In genomic region chr6:75278474-75279077, GRCh38 we compare ENCODE assay signal across 13 cellular contexts. TPM values are rescaled to one million over a fixed set of nuclear protein-coding genes. Genes with fewer than 3 reads are reported as not detected.
A peak's percentile ranks its signal among the peaks of the same experiment; 100 is the strongest.
DNase-seq lines count a peak whose midpoint lies in the region; ATAC-seq, FAIRE-seq and TF ChIP-seq lines count a peak whose summit lies in the region.
"Had no signal": no experiment of that assay in that cellular context is flagged by ENCODE, and none has a peak within 500 bp of the region (broad histone marks: within the 10 kb centered on the region; RNA-seq: fewer than 3 reads in every experiment).

No MANE protein-coding gene starts in this region.

- H4K91ac ChIP-seq in IMR-90 (ENCODE audit: insufficient read depth, low read depth, low read length): peak overlapping the region; percentile 4; the same call in 1 of the 2 replicates

- intact Hi-C loops in IMR-90 (cut with micrococcal nuclease): no loop called here

- TF ChIP-seq CTCF in IMR-90 (conservative IDR thresholded peaks at IDR 0.05; ENCODE audit: low read depth, low read length) (no peak), astrocyte (IDR thresholded peaks at IDR 0.05; ENCODE audit: insufficient read depth, low read depth, low read length) (no peak), neutrophil (IDR thresholded peaks at IDR 0.05) (no peak)

- POLR2A ChIA-PET in IMR-90 (lab: Charles Lee; ENCODE audit: unreplicated experiment): no interaction called here

- H2AK9ac ChIP-seq in IMR-90 (replicated peaks; ENCODE audit: low read depth, low read length, poor library complexity): no peak overlapping the region

- in situ Hi-C loops in IMR-90 (cut with MboI; ENCODE audit: low sequenced_read_pairs): no loop called here

- peaks cover 90% of the 10 kb centered on the region for H3K79me2 ChIP-seq in astrocyte (ENCODE audit: insufficient read depth, low read length)

- peak overlapping the region; percentile 60 for H3K27ac ChIP-seq in IMR-90 (ENCODE audit: insufficient read depth, low read length)
- no peak overlapping the region for H3K27ac ChIP-seq in astrocyte (ENCODE audit: low read depth, low read length)
- H3K27ac ChIP-seq in neutrophil: peak overlapping the region; percentile 14
- H3K27ac ChIP-seq: thyroid gland had no signal

- dilution Hi-C loops in IMR-90 (cut with HindIII; ENCODE audit: low sequenced_read_pairs, unreplicated experiment): no loop called here

- H3K36me3 ChIP-seq in IMR-90 (ENCODE audit: control insufficient read depth, insufficient read depth, low read length): peaks cover 1% of the 10 kb centered on the region
- no peaks in the 10 kb centered on the region for H3K36me3 ChIP-seq in astrocyte (ENCODE audit: insufficient read depth, low read length)
- no peaks in the 10 kb centered on the region for H3K36me3 ChIP-seq in neutrophil
- H3K36me3 ChIP-seq: thyroid gland had no signal

- no peaks in the 10 kb centered on the region for H3K27me3 ChIP-seq in IMR-90 (ENCODE audit: control insufficient read depth, insufficient read depth, low read length)
- no peaks in the 10 kb centered on the region for H3K27me3 ChIP-seq in astrocyte (ENCODE audit: insufficient read depth, low read length)
- no peaks in the 10 kb centered on the region for H3K27me3 ChIP-seq in neutrophil
- H3K27me3 ChIP-seq: thyroid gland had no signal

- peak overlapping the region; percentile 71; the same call in 1 of the 2 replicates for H3K18ac ChIP-seq in IMR-90 (ENCODE audit: low read depth, low read length)

- peak overlapping the region; percentile 50 to 51; a peak in 3 of 4 replicates for H4K8ac ChIP-seq in IMR-90 (ENCODE audit: low read depth in 2 of 2, low read length in 2 of 2)

- peak overlapping the region; percentile 89 for H3K23ac ChIP-seq in IMR-90 (ENCODE audit: low read depth, low read length)

- H2AK5ac ChIP-seq in IMR-90 (ENCODE audit: low read depth, low read length): peak overlapping the region; percentile 80

- H3K27me3 Mint-ChIP-seq in astrocyte (ENCODE audit: low read depth, unreplicated experiment): no peaks in the 10 kb centered on the region

- H3K4me1 ChIP-seq in IMR-90 (ENCODE audit: control insufficient read depth, insufficient read depth, low read length) (peaks cover 17% of the 10 kb centered on the region), astrocyte (ENCODE audit: insufficient read depth, low read length) (peaks cover 36% of the 10 kb centered on the region), neutrophil (ENCODE audit: control insufficient read depth in 1 of 2, insufficient read depth in 1 of 2, low read depth in 1 of 2, low read length in 1 of 2) (peaks cover 50% of the 10 kb centered on the region in 2 experiments)

- H3K36me3 Mint-ChIP-seq in astrocyte (ENCODE audit: low read depth, unreplicated experiment): peaks cover 6% of the 10 kb centered on the region

- WGBS in IMR-90 (ENCODE audit: extremely low coverage in 2 of 2, insufficient read length in 1 of 2), 2 experiments: 57% methylated on average over 1 of the region's 4 CpGs; no CpG with 5 or more reads in 1 of the 2 experiments

- ATAC-seq in IMR-90 (ENCODE audit: low read depth) (no peak), HG03432 (IDR thresholded peaks at IDR 0.05; ENCODE audit: unreplicated experiment) (no peak), HG03378 (IDR thresholded peaks at IDR 0.05; ENCODE audit: unreplicated experiment) (no peak)

- peak overlapping the region; percentile 34; the same call in 1 of the 2 replicates for H3K9ac ChIP-seq in IMR-90 (ENCODE audit: low read depth, low read length)
- no peak overlapping the region for H3K9ac ChIP-seq in astrocyte (ENCODE audit: low read length)

- H3K4me2 ChIP-seq in IMR-90 (ENCODE audit: low read depth, low read length) (peak overlapping the region; percentile 78), astrocyte (ENCODE audit: low read length) (peak overlapping the region; percentile 41)

- peaks cover 36% of the 10 kb centered on the region for H3K4me1 Mint-ChIP-seq in astrocyte (ENCODE audit: low read depth, unreplicated experiment)

- H4K5ac ChIP-seq in IMR-90 (ENCODE audit: low read depth, low read length): peak overlapping the region; percentile 47; the same call in 1 of the 2 replicates

- no peak for FAIRE-seq in astrocyte (lab: Jason Lieb, UNC)

- peak overlapping the region; percentile 30 for H3K14ac ChIP-seq in IMR-90 (replicated peaks; ENCODE audit: low read depth, low read length)

- TF ChIP-seq POLR2A in IMR-90 (IDR thresholded peaks at IDR 0.05; ENCODE audit: low read depth, low read length): no peak

- H2BK120ac ChIP-seq in IMR-90 (ENCODE audit: low read depth, low read length): peak overlapping the region; percentile 38; the same call in 1 of the 2 replicates

- H3K4me3 Mint-ChIP-seq in astrocyte (ENCODE audit: unreplicated experiment): no peak overlapping the region

- H2BK5ac ChIP-seq in IMR-90 (ENCODE audit: low read depth, low read length, poor library complexity, severe bottlenecking): peak overlapping the region; percentile 91

- H3K27ac Mint-ChIP-seq in astrocyte (ENCODE audit: unreplicated experiment): no peak overlapping the region

- peaks cover 7% of the 10 kb centered on the region; the same call in 1 of the 2 replicates for H3K9me1 ChIP-seq in IMR-90 (ENCODE audit: insufficient read depth, low read length)

- DNase-seq in NCI-H82 (lab: John Stamatoyannopoulos, UW) (peak; percentile 0), NCI-H82 treated with DMSO at 0.1 percent for 48 hours (lab: John Stamatoyannopoulos, UW; ENCODE audit: unreplicated experiment) (no peak), IMR-90 (no peak), astrocyte (ENCODE audit: low read depth) (peak; percentile 38), SK-N-DZ (ENCODE audit: low spot score) (no peak)
- DNase-seq: foreskin fibroblast, Karpas-422, left cardiac atrium, NCI-H526 treated with DMSO at 0.1 percent for 48 hours, thyroid gland had no signal

- peak overlapping the region; percentile 62; the same call in 1 of the 2 replicates for H2BK20ac ChIP-seq in IMR-90 (ENCODE audit: low read depth, low read length)

- H4K20me1 ChIP-seq in IMR-90 (ENCODE audit: insufficient read depth, low read length) (peaks cover 24% of the 10 kb centered on the region; the same call in 1 of the 2 replicates), astrocyte (ENCODE audit: insufficient read depth, low read length) (peaks cover 47% of the 10 kb centered on the region)

- no TSS peak for BruUV-seq in IMR-90 (replicated peaks; lab: Mats Ljungman, UMichigan)

- peak overlapping the region; percentile 8; the same call in 1 of the 2 replicates for H3K4ac ChIP-seq in IMR-90 (ENCODE audit: low read depth, low read length)

- H2BK15ac ChIP-seq in IMR-90 (ENCODE audit: low read depth, low read length): peak overlapping the region; percentile 72; the same call in 2 of the 3 replicates

- H3K9me3 Mint-ChIP-seq in astrocyte (ENCODE audit: unreplicated experiment): no peaks in the 10 kb centered on the region

- CTCF ChIA-PET in IMR-90 (lab: Yijun Ruan, JAX): interaction anchor here (0.6 kb wide), 1 partner anchor 335 kb away, joined by 3 read pairs; no protein-coding TSS in a partner anchor

- TF ChIP-seq RAD21 in IMR-90 (IDR thresholded peaks at IDR 0.05; ENCODE audit: low read length): no peak

- H3K9me3 ChIP-seq in IMR-90 (ENCODE audit: control insufficient read depth, insufficient read depth, low read length) (no peaks in the 10 kb centered on the region), astrocyte (ENCODE audit: insufficient read depth, low read depth, low read length) (no peaks in the 10 kb centered on the region), neutrophil (no peaks in the 10 kb centered on the region)
- H3K9me3 ChIP-seq: thyroid gland had no signal

- H3K4me3 ChIP-seq in IMR-90 (ENCODE audit: insufficient read depth, low read depth, low read length): no peak overlapping the region
- no peak overlapping the region for H3K4me3 ChIP-seq in astrocyte (ENCODE audit: insufficient read depth, low read depth, low read length)
- no peak overlapping the region for H3K4me3 ChIP-seq in neutrophil (ENCODE audit: low read depth in 1 of 2, low read length in 1 of 2)
- H3K4me3 ChIP-seq: thyroid gland had no signal

- peaks cover 15 to 36% of the 10 kb centered on the region in 2 experiments for H3K79me1 ChIP-seq in IMR-90 (ENCODE audit: low read depth in 1 of 2, low read length in 2 of 2)

- no peak overlapping the region for H2AFZ ChIP-seq in IMR-90 (replicated peaks; ENCODE audit: low read length, poor library complexity)
- no peak overlapping the region for H2AFZ ChIP-seq in astrocyte (ENCODE audit: low read depth, low read length)

- H3K56ac ChIP-seq in IMR-90 (ENCODE audit: extremely low read depth, insufficient read depth, low read length): no peak overlapping the region

TF ChIP-seq in IMR-90, 13 proteins besides CTCF, POLR2A, EP300 and RAD21:
- TF ChIP-seq MXI1 (IDR thresholded peaks at IDR 0.05; ENCODE audit: borderline replicate concordance, low read depth, low read length): no peak
- TF ChIP-seq RFX5 (IDR thresholded peaks at IDR 0.05; ENCODE audit: low read depth, low read length): no peak
- no peak for TF ChIP-seq MAFK (IDR thresholded peaks at IDR 0.05; ENCODE audit: low read depth, low read length)
- TF ChIP-seq NFE2L2 (IDR thresholded peaks at IDR 0.05; ENCODE audit: low read depth, low read length): no peak
- peak; percentile 40; the same call in 1 of the 2 replicates for TF ChIP-seq CEBPB (IDR thresholded peaks at IDR 0.05; ENCODE audit: low read depth, low read length)
- TF ChIP-seq BHLHE40 (IDR thresholded peaks at IDR 0.05; ENCODE audit: low read depth, low read length): no peak
- no peak for TF ChIP-seq FOS (IDR thresholded peaks at IDR 0.05; ENCODE audit: low read depth, low read length)

RNA-seq across cellular contexts. Expression of gene TMEM30A, which starts 6.0 kb away (rescaled TPM):
- total RNA-seq in IMR-90 (2012; rRNA removed): 111 and 206 TPM in 2 replicates
- 35.0 and 48.5 TPM in 2 replicates for polyA plus RNA-seq in IMR-90 (2012; rRNA removed)
- polyA plus RNA-seq in IMR-90 (2012; cell fraction: cytosol; rRNA removed): 9.4 and 13.2 TPM in 2 replicates
- 7.0 and 24.4 TPM in 2 replicates for polyA plus RNA-seq in IMR-90 (2012; cell fraction: nucleus; rRNA removed; ENCODE audit: low replicate concordance)
- total RNA-seq in astrocyte: 166 and 171 TPM in 2 replicates
- 49.6 and 50.8 TPM in 2 replicates for polyA plus RNA-seq in SK-N-DZ (2014; cell fraction: cytosol; rRNA removed)
- polyA plus RNA-seq in SK-N-DZ (2014; cell fraction: nucleus; rRNA removed): 24.2 and 24.6 TPM in 2 replicates

RNA-seq across cellular contexts. Expression of gene COX7A2, which starts 35.0 kb away (rescaled TPM):
- total RNA-seq in IMR-90 (2012; rRNA removed) (85.8 and 776 TPM in 2 replicates), astrocyte (429 and 463 TPM in 2 replicates)
- 174 and 185 TPM in 2 replicates for polyA plus RNA-seq in IMR-90 (2012; rRNA removed)
- polyA plus RNA-seq in IMR-90 (2012; cell fraction: cytosol; rRNA removed): 360 and 1,161 TPM in 2 replicates
- polyA plus RNA-seq in IMR-90 (2012; cell fraction: nucleus; rRNA removed; ENCODE audit: low replicate concordance): 39.2 and 183 TPM in 2 replicates
- 4,889 and 5,791 TPM in 2 replicates for polyA plus RNA-seq in SK-N-DZ (2014; cell fraction: cytosol; rRNA removed)
- polyA plus RNA-seq in SK-N-DZ (2014; cell fraction: nucleus; rRNA removed): 1,566 and 3,018 TPM in 2 replicates

Comparison
In these comparisons a context has a peak if more than half of its experiments do, and no peak if none do; other contexts are left out.
1. DNase-seq: peak in NCI-H82 (single experiment) and astrocyte (single experiment); none in NCI-H82 treated with DMSO at 0.1 percent for 48 hours (single experiment), IMR-90 (single experiment) and SK-N-DZ (single experiment).